22 cellular contexts compared by ENCODE assay signal in genomic region chr6:87251225-87251624, GRCh38.
A peak's percentile ranks its signal among the peaks of the same experiment; 100 is the strongest.
DNase-seq lines count a peak whose midpoint lies in the region; ATAC-seq and TF ChIP-seq lines count a peak whose summit lies in the region.
"Had no signal": no experiment of that assay in that cellular context is flagged by ENCODE, and none has a peak within 500 bp of the region (broad histone marks: within the 10 kb centered on the region; RNA-seq: fewer than 3 reads in every experiment).

No MANE protein-coding gene starts in this region.

- no peak overlapping the region for H3K27ac ChIP-seq in effector memory CD4-positive, alpha-beta T cell (ENCODE audit: insufficient read depth, low read length, poor library complexity, severe bottlenecking)
- H3K27ac ChIP-seq in SJCRH30: no peak overlapping the region
- H3K27ac ChIP-seq: 22Rv1, cardiac muscle cell, heart left ventricle, psoas muscle, upper lobe of left lung had no signal

- intact Hi-C loops in activated CD4-positive, alpha-beta memory T cell treated with anti-CD3 and anti-CD28 coated beads for 36 hours (cut with micrococcal nuclease): loop anchor here (5.0 kb wide), 1 partner anchor 94 kb away; the partner anchor contains the start of gene ZNF292
- intact Hi-C loops in natural killer cell (cut with micrococcal nuclease): no loop called here

- DNase-seq in T-helper 2 cell treated with Interferon-gamma antibody and Interleukin-4, amounts not matched to agents 5 μg/mL and 100 μg/mL, for 36 hours (ENCODE audit: low spot score): no peak
- DNase-seq in T-helper 2 cell (no peak), natural killer cell (no peak), DMS53 treated with DMSO at 0.1 percent for 48 hours (lab: John Stamatoyannopoulos, UW; ENCODE audit: unreplicated experiment) (no peak), SJCRH30 (no peak)
- no peak for DNase-seq in activated CD4-positive, alpha-beta memory T cell treated with anti-CD3 and anti-CD28 coated beads for 36 hours
- DNase-seq in effector memory CD4-positive, alpha-beta T cell: no peak
- DNase-seq: AML-193; COR-L47; heart left ventricle; KBM-7; midbrain; NCI-H1694; nephron progenitor cell; psoas muscle; stimulated activated naive CD4-positive, alpha-beta T cell; upper lobe of left lung had no signal

- H3K27me3 Mint-ChIP-seq in T-helper 2 cell treated with Interferon-gamma antibody and Interleukin-4, amounts not matched to agents 5 μg/mL and 100 μg/mL, for 36 hours (ENCODE audit: low read depth): no peaks in the 10 kb centered on the region
- H3K27me3 Mint-ChIP-seq in activated CD4-positive, alpha-beta memory T cell treated with anti-CD3 and anti-CD28 coated beads for 36 hours: no peaks in the 10 kb centered on the region
- H3K27me3 Mint-ChIP-seq in natural killer cell (ENCODE audit: low read depth in 2 of 2): no peaks in the 10 kb centered on the region
- H3K27me3 Mint-ChIP-seq: dendritic cell treated with granulocyte-macrophage colony-stimulating factor and Interleukin-4, amounts not matched to agents 40 ng/mL and 50 ng/mL, for 4 days had no signal

- no peak for TF ChIP-seq CTCF in natural killer cell (IDR thresholded peaks at IDR 0.05)

- no peaks in the 10 kb centered on the region for H3K9me3 ChIP-seq in effector memory CD4-positive, alpha-beta T cell (ENCODE audit: control insufficient read depth, low read length)
- H3K9me3 ChIP-seq in SJCRH30 (replicated peaks): no peaks in the 10 kb centered on the region
- H3K9me3 ChIP-seq: heart left ventricle, psoas muscle, upper lobe of left lung had no signal

- peaks cover 3% of the 10 kb centered on the region for H3K4me1 Mint-ChIP-seq in T-helper 2 cell treated with Interferon-gamma antibody and Interleukin-4, amounts not matched to agents 5 μg/mL and 100 μg/mL, for 36 hours (ENCODE audit: low read depth)
- peaks cover 14% of the 10 kb centered on the region for H3K4me1 Mint-ChIP-seq in activated CD4-positive, alpha-beta memory T cell treated with anti-CD3 and anti-CD28 coated beads for 36 hours (ENCODE audit: low read depth)
- peaks cover 10 to 13% of the 10 kb centered on the region in 2 donors for H3K4me1 Mint-ChIP-seq in natural killer cell
- H3K4me1 Mint-ChIP-seq: nephron progenitor cell had no signal

- no peak overlapping the region for H3K4me3 Mint-ChIP-seq in T-helper 2 cell treated with Interferon-gamma antibody and Interleukin-4, amounts not matched to agents 5 μg/mL and 100 μg/mL, for 36 hours
- H3K4me3 Mint-ChIP-seq in activated CD4-positive, alpha-beta memory T cell treated with anti-CD3 and anti-CD28 coated beads for 36 hours: no peak overlapping the region
- no peak overlapping the region for H3K4me3 Mint-ChIP-seq in natural killer cell
- H3K4me3 Mint-ChIP-seq: dendritic cell treated with granulocyte-macrophage colony-stimulating factor and Interleukin-4, amounts not matched to agents 40 ng/mL and 50 ng/mL, for 4 days; nephron progenitor cell had no signal

- peaks cover 81% of the 10 kb centered on the region for H3K36me3 Mint-ChIP-seq in T-helper 2 cell treated with Interferon-gamma antibody and Interleukin-4, amounts not matched to agents 5 μg/mL and 100 μg/mL, for 36 hours (ENCODE audit: low read depth)
- peaks cover 53% of the 10 kb centered on the region for H3K36me3 Mint-ChIP-seq in activated CD4-positive, alpha-beta memory T cell treated with anti-CD3 and anti-CD28 coated beads for 36 hours
- peaks cover 11% of the 10 kb centered on the region for H3K36me3 Mint-ChIP-seq in natural killer cell

- CTCF ChIA-PET in activated CD4-positive, alpha-beta memory T cell treated with anti-CD3 and anti-CD28 coated beads for 36 hours (lab: Charles Lee): interaction anchor here (1.3 kb wide), 1 partner anchor 112 kb away, joined by 3 read pairs; no protein-coding TSS in a partner anchor

- POLR2A ChIA-PET in activated CD4-positive, alpha-beta memory T cell treated with anti-CD3 and anti-CD28 coated beads for 36 hours (lab: Charles Lee): no interaction called here

- no peaks in the 10 kb centered on the region for H3K27me3 ChIP-seq in effector memory CD4-positive, alpha-beta T cell (replicated peaks; ENCODE audit: control insufficient read depth, insufficient read depth, low read length, poor library complexity, severe bottlenecking)
- H3K27me3 ChIP-seq in SJCRH30: no peaks in the 10 kb centered on the region
- H3K27me3 ChIP-seq: cardiac muscle cell, heart left ventricle, upper lobe of left lung had no signal

- no peak overlapping the region for H3K4me3 ChIP-seq in effector memory CD4-positive, alpha-beta T cell (ENCODE audit: insufficient read depth, low read depth, low read length, poor library complexity, severe bottlenecking)
- no peak overlapping the region for H3K4me3 ChIP-seq in SJCRH30
- H3K4me3 ChIP-seq: cardiac muscle cell, heart left ventricle, psoas muscle, upper lobe of left lung had no signal

- no peaks in the 10 kb centered on the region for H3K4me1 ChIP-seq in effector memory CD4-positive, alpha-beta T cell (ENCODE audit: control insufficient read depth, insufficient read depth, low read length, poor library complexity, severe bottlenecking)
- no peaks in the 10 kb centered on the region for H3K4me1 ChIP-seq in SJCRH30
- H3K4me1 ChIP-seq: heart left ventricle, psoas muscle, upper lobe of left lung had no signal

- H3K9me3 Mint-ChIP-seq in T-helper 2 cell treated with Interferon-gamma antibody and Interleukin-4, amounts not matched to agents 5 μg/mL and 100 μg/mL, for 36 hours: peaks cover 9% of the 10 kb centered on the region
- no peaks in the 10 kb centered on the region for H3K9me3 Mint-ChIP-seq in activated CD4-positive, alpha-beta memory T cell treated with anti-CD3 and anti-CD28 coated beads for 36 hours
- no peaks in the 10 kb centered on the region for H3K9me3 Mint-ChIP-seq in natural killer cell
- H3K9me3 Mint-ChIP-seq: dendritic cell treated with granulocyte-macrophage colony-stimulating factor and Interleukin-4, amounts not matched to agents 40 ng/mL and 50 ng/mL, for 4 days had no signal

- peaks cover 46% of the 10 kb centered on the region for H3K36me3 ChIP-seq in effector memory CD4-positive, alpha-beta T cell (ENCODE audit: control insufficient read depth, insufficient read depth, low read length)
- peaks cover 46% of the 10 kb centered on the region for H3K36me3 ChIP-seq in SJCRH30

- ATAC-seq in GM18907 (IDR thresholded peaks at IDR 0.05; ENCODE audit: unreplicated experiment): peak; percentile 55
- ATAC-seq in natural killer cell: no peak
- ATAC-seq: heart left ventricle, left lobe of liver, psoas muscle had no signal

- peak overlapping the region; percentile 10 for H3K27ac Mint-ChIP-seq in T-helper 2 cell treated with Interferon-gamma antibody and Interleukin-4, amounts not matched to agents 5 μg/mL and 100 μg/mL, for 36 hours
- peak overlapping the region; percentile 33 for H3K27ac Mint-ChIP-seq in activated CD4-positive, alpha-beta memory T cell treated with anti-CD3 and anti-CD28 coated beads for 36 hours
- H3K27ac Mint-ChIP-seq in natural killer cell: peak overlapping the region; percentile 12 to 63
- H3K27ac Mint-ChIP-seq: dendritic cell treated with granulocyte-macrophage colony-stimulating factor and Interleukin-4, amounts not matched to agents 40 ng/mL and 50 ng/mL, for 4 days; nephron progenitor cell had no signal
